ENCODE assay signal across 1 cellular context in the genomic region with DNA sequence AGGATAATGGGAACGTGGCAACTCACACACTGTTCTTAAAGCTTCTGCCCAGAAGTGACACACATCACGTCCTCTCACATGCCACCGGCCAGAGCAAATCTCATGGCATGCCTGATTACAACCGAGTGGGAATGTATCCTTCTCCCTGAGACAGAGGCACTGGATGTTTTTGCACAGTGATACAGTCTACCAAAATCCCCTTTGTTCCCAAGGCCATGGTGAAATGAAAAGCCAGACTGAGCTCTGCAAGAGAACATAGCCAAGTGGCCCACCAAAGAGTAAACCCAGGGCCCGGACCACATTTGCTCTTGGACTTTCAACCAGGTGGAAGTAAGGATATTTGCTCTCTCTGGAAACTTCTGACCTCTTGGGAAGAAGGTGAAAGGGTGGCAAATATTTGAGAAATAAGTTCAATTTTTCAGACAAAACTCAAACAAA.
A peak's percentile ranks its signal among the peaks of the same experiment; 100 is the strongest.
TF ChIP-seq lines count a peak whose summit lies in the region.

No MANE protein-coding gene starts in this region.

TF ChIP-seq in HepG2, 621 proteins besides CTCF, POLR2A, EP300 and RAD21 (continued from another document and continues in another):
- TF ChIP-seq, protein P1, sequence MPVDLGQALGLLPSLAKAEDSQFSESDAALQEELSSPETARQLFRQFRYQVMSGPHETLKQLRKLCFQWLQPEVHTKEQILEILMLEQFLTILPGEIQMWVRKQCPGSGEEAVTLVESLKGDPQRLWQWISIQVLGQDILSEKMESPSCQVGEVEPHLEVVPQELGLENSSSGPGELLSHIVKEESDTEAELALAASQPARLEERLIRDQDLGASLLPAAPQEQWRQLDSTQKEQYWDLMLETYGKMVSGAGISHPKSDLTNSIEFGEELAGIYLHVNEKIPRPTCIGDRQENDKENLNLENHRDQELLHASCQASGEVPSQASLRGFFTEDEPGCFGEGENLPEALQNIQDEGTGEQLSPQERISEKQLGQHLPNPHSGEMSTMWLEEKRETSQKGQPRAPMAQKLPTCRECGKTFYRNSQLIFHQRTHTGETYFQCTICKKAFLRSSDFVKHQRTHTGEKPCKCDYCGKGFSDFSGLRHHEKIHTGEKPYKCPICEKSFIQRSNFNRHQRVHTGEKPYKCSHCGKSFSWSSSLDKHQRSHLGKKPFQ (CRISPR knock-in tag; IDR thresholded peaks at IDR 0.05; ENCODE audit: insufficient replicate concordance) = no peak
- peak; percentile 34; the same call in 1 of the 2 replicates for TF ChIP-seq ZFP1 (CRISPR knock-in tag; IDR thresholded peaks at IDR 0.05)
- TF ChIP-seq HNRNPH1 (optimal IDR thresholded peaks at IDR 0.05; ENCODE audit: low read depth, low read length) = no peak
- no peak for TF ChIP-seq ZNF577 (CRISPR knock-in tag; IDR thresholded peaks at IDR 0.05; ENCODE audit: borderline replicate concordance, low read depth)
- TF ChIP-seq ATF1 (CRISPR knock-in tag; IDR thresholded peaks at IDR 0.05) = peak; percentile 44; the same call in 1 of the 2 replicates
- TF ChIP-seq TOPORS (CRISPR knock-in tag; IDR thresholded peaks at IDR 0.05) = no peak
- peak; percentile 67 for TF ChIP-seq TEAD3 (CRISPR knock-in tag; optimal IDR thresholded peaks at IDR 0.05; ENCODE audit: borderline replicate concordance)
- no peak for TF ChIP-seq FOXP1 (IDR thresholded peaks at IDR 0.05)
- peak; percentile 50; the same call in 1 of the 2 replicates for TF ChIP-seq FOXP1 (CRISPR knock-in tag; IDR thresholded peaks at IDR 0.05)
- no peak for TF ChIP-seq YEATS4 (CRISPR knock-in tag; IDR thresholded peaks at IDR 0.05; ENCODE audit: borderline replicate concordance)
- TF ChIP-seq ZFP82 (CRISPR knock-in tag; IDR thresholded peaks at IDR 0.05; ENCODE audit: borderline replicate concordance) = no peak
- TF ChIP-seq ZBTB3 (CRISPR knock-in tag; IDR thresholded peaks at IDR 0.05; ENCODE audit: borderline replicate concordance, low read depth) = no peak
- no peak for TF ChIP-seq PAX8 (CRISPR knock-in tag; IDR thresholded peaks at IDR 0.05; ENCODE audit: borderline replicate concordance)
- 0 out of 2 replicates have a peak, but pooled peaks have one; percentile 71 for TF ChIP-seq ZNF337 (CRISPR knock-in tag; IDR thresholded peaks at IDR 0.05; ENCODE audit: borderline replicate concordance, low read depth)
- TF ChIP-seq, protein P2, sequence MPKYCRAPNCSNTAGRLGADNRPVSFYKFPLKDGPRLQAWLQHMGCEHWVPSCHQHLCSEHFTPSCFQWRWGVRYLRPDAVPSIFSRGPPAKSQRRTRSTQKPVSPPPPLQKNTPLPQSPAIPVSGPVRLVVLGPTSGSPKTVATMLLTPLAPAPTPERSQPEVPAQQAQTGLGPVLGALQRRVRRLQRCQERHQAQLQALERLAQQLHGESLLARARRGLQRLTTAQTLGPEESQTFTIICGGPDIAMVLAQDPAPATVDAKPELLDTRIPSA (CRISPR knock-in tag; IDR thresholded peaks at IDR 0.05; ENCODE audit: borderline replicate concordance) = no peak
- TF ChIP-seq PHF5A (CRISPR knock-in tag; IDR thresholded peaks at IDR 0.05; ENCODE audit: low read depth, unreplicated experiment) = no peak
- TF ChIP-seq ZFX (CRISPR knock-in tag; IDR thresholded peaks at IDR 0.05; ENCODE audit: low read depth) = peak; percentile 39; the same call in 1 of the 2 replicates
- no peak for TF ChIP-seq SP1 (IDR thresholded peaks at IDR 0.05)
- no peak for TF ChIP-seq SP1 (CRISPR knock-in tag; IDR thresholded peaks at IDR 0.05)
- TF ChIP-seq ZNF260 (CRISPR knock-in tag; IDR thresholded peaks at IDR 0.05; ENCODE audit: borderline replicate concordance, low read depth) = no peak
- TF ChIP-seq MEF2D (CRISPR knock-in tag; IDR thresholded peaks at IDR 0.05) = peak; percentile 48; the same call in 1 of the 2 replicates
- TF ChIP-seq ZNF235 (CRISPR knock-in tag; IDR thresholded peaks at IDR 0.05; ENCODE audit: borderline replicate concordance) = no peak
- TF ChIP-seq, protein P3, sequence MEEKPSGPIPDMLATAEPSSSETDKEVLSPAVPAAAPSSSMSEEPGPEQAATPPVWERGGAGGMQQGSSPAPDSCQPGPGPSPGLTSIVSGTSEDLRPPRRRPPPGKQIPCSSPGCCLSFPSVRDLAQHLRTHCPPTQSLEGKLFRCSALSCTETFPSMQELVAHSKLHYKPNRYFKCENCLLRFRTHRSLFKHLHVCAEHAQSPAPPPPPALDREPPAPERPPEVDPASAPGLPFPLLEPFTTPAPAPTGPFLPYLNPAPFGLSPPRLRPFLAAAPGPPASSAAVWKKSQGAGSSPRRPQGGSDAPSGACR (CRISPR knock-in tag; IDR thresholded peaks at IDR 0.05) = peak; percentile 70; the same call in 1 of the 2 replicates
- no peak for TF ChIP-seq ELF1 (CRISPR knock-in tag; IDR thresholded peaks at IDR 0.05)
- TF ChIP-seq MXI1 (IDR thresholded peaks at IDR 0.05; ENCODE audit: borderline replicate concordance, low read depth, low read length) = no peak
- no peak for TF ChIP-seq SIX1 (CRISPR knock-in tag; IDR thresholded peaks at IDR 0.05; ENCODE audit: borderline replicate concordance)
- TF ChIP-seq NFE2L2 (IDR thresholded peaks at IDR 0.05; ENCODE audit: low read length) = no peak
- no peak for TF ChIP-seq PRPF4 (IDR thresholded peaks at IDR 0.05; ENCODE audit: low read depth, low read length, poor library complexity, severe bottlenecking)
- no peak for TF ChIP-seq RARG (CRISPR knock-in tag; IDR thresholded peaks at IDR 0.05; ENCODE audit: low read depth)
- TF ChIP-seq ZNF546 (CRISPR knock-in tag; conservative IDR thresholded peaks at IDR 0.05) = 0 out of 2 replicates have a peak, but pooled peaks have one; percentile 30
- no peak for TF ChIP-seq HOXA7 (CRISPR knock-in tag; IDR thresholded peaks at IDR 0.05)
- 0 out of 2 replicates have a peak, but pooled peaks have one; percentile 55 for TF ChIP-seq ZNF264 (CRISPR knock-in tag; IDR thresholded peaks at IDR 0.05)
- TF ChIP-seq, protein P4, sequence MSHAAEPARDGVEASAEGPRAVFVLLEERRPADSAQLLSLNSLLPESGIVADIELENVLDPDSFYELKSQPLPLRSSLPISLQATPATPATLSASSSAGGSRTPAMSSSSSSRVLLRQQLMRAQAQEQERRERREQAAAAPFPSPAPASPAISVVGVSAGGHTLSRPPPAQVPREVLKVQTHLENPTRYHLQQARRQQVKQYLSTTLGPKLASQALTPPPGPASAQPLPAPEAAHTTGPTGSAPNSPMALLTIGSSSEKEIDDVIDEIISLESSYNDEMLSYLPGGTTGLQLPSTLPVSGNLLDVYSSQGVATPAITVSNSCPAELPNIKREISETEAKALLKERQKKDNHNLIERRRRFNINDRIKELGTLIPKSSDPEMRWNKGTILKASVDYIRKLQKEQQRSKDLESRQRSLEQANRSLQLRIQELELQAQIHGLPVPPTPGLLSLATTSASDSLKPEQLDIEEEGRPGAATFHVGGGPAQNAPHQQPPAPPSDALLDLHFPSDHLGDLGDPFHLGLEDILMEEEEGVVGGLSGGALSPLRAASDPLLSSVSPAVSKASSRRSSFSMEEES (CRISPR knock-in tag; IDR thresholded peaks at IDR 0.05) = 0 out of 2 replicates have a peak, but pooled peaks have one; percentile 23
- TF ChIP-seq, protein P5, sequence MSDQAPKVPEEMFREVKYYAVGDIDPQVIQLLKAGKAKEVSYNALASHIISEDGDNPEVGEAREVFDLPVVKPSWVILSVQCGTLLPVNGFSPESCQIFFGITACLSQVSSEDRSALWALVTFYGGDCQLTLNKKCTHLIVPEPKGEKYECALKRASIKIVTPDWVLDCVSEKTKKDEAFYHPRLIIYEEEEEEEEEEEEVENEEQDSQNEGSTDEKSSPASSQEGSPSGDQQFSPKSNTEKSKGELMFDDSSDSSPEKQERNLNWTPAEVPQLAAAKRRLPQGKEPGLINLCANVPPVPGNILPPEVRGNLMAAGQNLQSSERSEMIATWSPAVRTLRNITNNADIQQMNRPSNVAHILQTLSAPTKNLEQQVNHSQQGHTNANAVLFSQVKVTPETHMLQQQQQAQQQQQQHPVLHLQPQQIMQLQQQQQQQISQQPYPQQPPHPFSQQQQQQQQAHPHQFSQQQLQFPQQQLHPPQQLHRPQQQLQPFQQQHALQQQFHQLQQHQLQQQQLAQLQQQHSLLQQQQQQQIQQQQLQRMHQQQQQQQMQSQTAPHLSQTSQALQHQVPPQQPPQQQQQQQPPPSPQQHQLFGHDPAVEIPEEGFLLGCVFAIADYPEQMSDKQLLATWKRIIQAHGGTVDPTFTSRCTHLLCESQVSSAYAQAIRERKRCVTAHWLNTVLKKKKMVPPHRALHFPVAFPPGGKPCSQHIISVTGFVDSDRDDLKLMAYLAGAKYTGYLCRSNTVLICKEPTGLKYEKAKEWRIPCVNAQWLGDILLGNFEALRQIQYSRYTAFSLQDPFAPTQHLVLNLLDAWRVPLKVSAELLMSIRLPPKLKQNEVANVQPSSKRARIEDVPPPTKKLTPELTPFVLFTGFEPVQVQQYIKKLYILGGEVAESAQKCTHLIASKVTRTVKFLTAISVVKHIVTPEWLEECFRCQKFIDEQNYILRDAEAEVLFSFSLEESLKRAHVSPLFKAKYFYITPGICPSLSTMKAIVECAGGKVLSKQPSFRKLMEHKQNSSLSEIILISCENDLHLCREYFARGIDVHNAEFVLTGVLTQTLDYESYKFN (CRISPR knock-in tag; conservative IDR thresholded peaks at IDR 0.05) = peak; percentile 96
- TF ChIP-seq HOXD1 (CRISPR knock-in tag; IDR thresholded peaks at IDR 0.05) = 0 out of 2 replicates have a peak, but pooled peaks have one; percentile 39
- TF ChIP-seq MIXL1 (CRISPR knock-in tag; IDR thresholded peaks at IDR 0.05) = 0 out of 2 replicates have a peak, but pooled peaks have one; percentile 44
- TF ChIP-seq, protein P6, sequence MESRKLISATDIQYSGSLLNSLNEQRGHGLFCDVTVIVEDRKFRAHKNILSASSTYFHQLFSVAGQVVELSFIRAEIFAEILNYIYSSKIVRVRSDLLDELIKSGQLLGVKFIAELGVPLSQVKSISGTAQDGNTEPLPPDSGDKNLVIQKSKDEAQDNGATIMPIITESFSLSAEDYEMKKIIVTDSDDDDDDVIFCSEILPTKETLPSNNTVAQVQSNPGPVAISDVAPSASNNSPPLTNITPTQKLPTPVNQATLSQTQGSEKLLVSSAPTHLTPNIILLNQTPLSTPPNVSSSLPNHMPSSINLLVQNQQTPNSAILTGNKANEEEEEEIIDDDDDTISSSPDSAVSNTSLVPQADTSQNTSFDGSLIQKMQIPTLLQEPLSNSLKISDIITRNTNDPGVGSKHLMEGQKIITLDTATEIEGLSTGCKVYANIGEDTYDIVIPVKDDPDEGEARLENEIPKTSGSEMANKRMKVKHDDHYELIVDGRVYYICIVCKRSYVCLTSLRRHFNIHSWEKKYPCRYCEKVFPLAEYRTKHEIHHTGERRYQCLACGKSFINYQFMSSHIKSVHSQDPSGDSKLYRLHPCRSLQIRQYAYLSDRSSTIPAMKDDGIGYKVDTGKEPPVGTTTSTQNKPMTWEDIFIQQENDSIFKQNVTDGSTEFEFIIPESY (CRISPR knock-in tag; IDR thresholded peaks at IDR 0.05) = no peak
- no peak for TF ChIP-seq SETDB1 (CRISPR knock-in tag; IDR thresholded peaks at IDR 0.05; ENCODE audit: borderline replicate concordance)
- TF ChIP-seq CHD2 (IDR thresholded peaks at IDR 0.05; ENCODE audit: low read depth, low read length) = no peak
- no peak for TF ChIP-seq FIP1L1 (IDR thresholded peaks at IDR 0.05; ENCODE audit: borderline replicate concordance, insufficient read depth, low read depth, low read length)
- peak; percentile 52; the same call in 1 of the 2 replicates for TF ChIP-seq SP4 (CRISPR knock-in tag; IDR thresholded peaks at IDR 0.05)
- peak; percentile 77; the same call in 1 of the 2 replicates for TF ChIP-seq HMG20A (CRISPR knock-in tag; IDR thresholded peaks at IDR 0.05; ENCODE audit: borderline replicate concordance)
- TF ChIP-seq SMAD9 (CRISPR knock-in tag; IDR thresholded peaks at IDR 0.05) = no peak
- TF ChIP-seq, protein P7, sequence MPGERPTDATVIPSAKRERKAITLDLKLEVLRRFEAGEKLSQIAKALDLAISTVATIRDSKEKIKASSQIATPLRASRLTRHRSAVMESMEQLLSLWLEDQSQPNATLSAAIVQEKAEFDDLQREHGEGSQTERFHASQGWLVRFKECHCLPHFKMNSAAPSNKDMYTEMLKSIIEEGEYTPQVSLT (CRISPR knock-in tag; IDR thresholded peaks at IDR 0.05; ENCODE audit: borderline replicate concordance, low read depth) = no peak
- TF ChIP-seq MIER2 (CRISPR knock-in tag; IDR thresholded peaks at IDR 0.05) = peak; percentile 56; the same call in 1 of the 2 replicates
- peak; percentile 81 for TF ChIP-seq HDAC2 (CRISPR knock-in tag; IDR thresholded peaks at IDR 0.05)
- TF ChIP-seq, protein P8, sequence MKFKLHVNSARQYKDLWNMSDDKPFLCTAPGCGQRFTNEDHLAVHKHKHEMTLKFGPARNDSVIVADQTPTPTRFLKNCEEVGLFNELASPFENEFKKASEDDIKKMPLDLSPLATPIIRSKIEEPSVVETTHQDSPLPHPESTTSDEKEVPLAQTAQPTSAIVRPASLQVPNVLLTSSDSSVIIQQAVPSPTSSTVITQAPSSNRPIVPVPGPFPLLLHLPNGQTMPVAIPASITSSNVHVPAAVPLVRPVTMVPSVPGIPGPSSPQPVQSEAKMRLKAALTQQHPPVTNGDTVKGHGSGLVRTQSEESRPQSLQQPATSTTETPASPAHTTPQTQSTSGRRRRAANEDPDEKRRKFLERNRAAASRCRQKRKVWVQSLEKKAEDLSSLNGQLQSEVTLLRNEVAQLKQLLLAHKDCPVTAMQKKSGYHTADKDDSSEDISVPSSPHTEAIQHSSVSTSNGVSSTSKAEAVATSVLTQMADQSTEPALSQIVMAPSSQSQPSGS (CRISPR knock-in tag; IDR thresholded peaks at IDR 0.05) = peak; percentile 74; the same call in 1 of the 2 replicates
- TF ChIP-seq KDM6A (CRISPR knock-in tag; IDR thresholded peaks at IDR 0.05; ENCODE audit: low read depth) = peak; percentile 78
- no peak for TF ChIP-seq ZNF3 (CRISPR knock-in tag; IDR thresholded peaks at IDR 0.05)
- no peak for TF ChIP-seq CHCHD3 (CRISPR knock-in tag; IDR thresholded peaks at IDR 0.05)
- TF ChIP-seq SAFB2 (CRISPR knock-in tag; IDR thresholded peaks at IDR 0.05; ENCODE audit: borderline replicate concordance, low read depth) = no peak
- TF ChIP-seq CBX5 (CRISPR knock-in tag; IDR thresholded peaks at IDR 0.05; ENCODE audit: borderline replicate concordance) = no peak
- TF ChIP-seq ZNF17 (CRISPR knock-in tag; IDR thresholded peaks at IDR 0.05) = no peak
- TF ChIP-seq PHB2 (IDR thresholded peaks at IDR 0.05; ENCODE audit: partially characterized antibody) = no peak
- TF ChIP-seq ZNF232 (CRISPR knock-in tag; IDR thresholded peaks at IDR 0.05; ENCODE audit: borderline replicate concordance) = 0 out of 2 replicates have a peak, but pooled peaks have one; percentile 32
- TF ChIP-seq KDM3A (CRISPR knock-in tag; IDR thresholded peaks at IDR 0.05; ENCODE audit: low read depth) = peak; percentile 36; the same call in 1 of the 2 replicates
- no peak for TF ChIP-seq ZNF101 (CRISPR knock-in tag; IDR thresholded peaks at IDR 0.05; ENCODE audit: borderline replicate concordance, low read depth)
- TF ChIP-seq ZNF766 (CRISPR knock-in tag; IDR thresholded peaks at IDR 0.05; ENCODE audit: borderline replicate concordance) = no peak
- no peak for TF ChIP-seq ZNF282 (IDR thresholded peaks at IDR 0.05; ENCODE audit: partially characterized antibody)
- TF ChIP-seq, protein P9, sequence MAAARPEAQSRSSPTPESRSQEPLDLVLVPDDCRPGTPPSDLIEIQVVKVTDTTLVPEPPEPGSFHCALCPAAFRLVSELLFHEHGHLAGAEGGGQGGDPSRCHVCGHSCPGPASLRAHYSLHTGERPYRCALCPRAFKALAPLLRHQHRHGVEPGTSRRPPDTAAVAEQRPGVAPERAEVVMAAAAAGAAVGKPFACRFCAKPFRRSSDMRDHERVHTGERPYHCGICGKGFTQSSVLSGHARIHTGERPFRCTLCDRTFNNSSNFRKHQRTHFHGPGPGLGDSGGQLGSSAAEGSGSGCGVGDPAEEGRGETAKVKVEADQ (CRISPR knock-in tag; IDR thresholded peaks at IDR 0.05; ENCODE audit: borderline replicate concordance) = peak; percentile 33; the same call in 1 of the 2 replicates
- no peak for TF ChIP-seq ASH2L (IDR thresholded peaks at IDR 0.05; ENCODE audit: insufficient read length, low read depth, low read length)
